In genomic region chr10:73814276-73814895, GRCh38 we compare ENCODE assay signal across 2 cellular contexts.
TF ChIP-seq lines count a peak whose summit lies in the region.

No MANE protein-coding gene starts in this region.

TF ChIP-seq in HEK293, 187 proteins besides CTCF, POLR2A, EP300 and RAD21:
- TF ChIP-seq ZNF664 (tag by site-specific recombination; IDR thresholded peaks at IDR 0.05): peak; percentile 97
- no peak for TF ChIP-seq ZNF16 (tag by site-specific recombination; IDR thresholded peaks at IDR 0.05; ENCODE audit: low read depth)
- no peak for TF ChIP-seq ZNF433 (tag by site-specific recombination; IDR thresholded peaks at IDR 0.05; ENCODE audit: low read depth)
- no peak for TF ChIP-seq GLI2 (tag by site-specific recombination; IDR thresholded peaks at IDR 0.05; ENCODE audit: borderline replicate concordance, low read depth)
TF ChIP-seq in HEK293: peak in this region for 1.

TF ChIP-seq in K562, 482 proteins besides CTCF, POLR2A, EP300 and RAD21:
- no peak for TF ChIP-seq TCF15 (CRISPR knock-in tag; IDR thresholded peaks at IDR 0.05)
- no peak for TF ChIP-seq PRPF4 (IDR thresholded peaks at IDR 0.05; ENCODE audit: insufficient read depth, low read depth, low read length, poor library complexity, severe bottlenecking)
- no peak for TF ChIP-seq NCOA2 (IDR thresholded peaks at IDR 0.05; ENCODE audit: partially characterized antibody in 2 of 2)
- TF ChIP-seq CREB1 (IDR thresholded peaks at IDR 0.05): no peak
- 0 out of 2 replicates have a peak, but pooled peaks have one; percentile 18 for TF ChIP-seq CREB1 (CRISPR knock-in tag; IDR thresholded peaks at IDR 0.05)
- no peak for TF ChIP-seq PRMT5 (CRISPR knock-in tag; IDR thresholded peaks at IDR 0.05)
- no peak for TF ChIP-seq RAD51 (IDR thresholded peaks at IDR 0.05; ENCODE audit: borderline replicate concordance, low read depth)
- no peak for TF ChIP-seq RB1 (IDR thresholded peaks at IDR 0.05; ENCODE audit: low read depth)
- no peak for TF ChIP-seq ZKSCAN1 (IDR thresholded peaks at IDR 0.05; ENCODE audit: low read depth, low read length)
- TF ChIP-seq NBN (IDR thresholded peaks at IDR 0.05; ENCODE audit: low read depth): no peak
TF ChIP-seq in K562: peak in this region for 1.
